11 cellular contexts compared by ENCODE assay signal in genomic region chr13:48402325-48402962, GRCh38. TPM values are rescaled to one million over a fixed set of nuclear protein-coding genes. Genes with fewer than 3 reads are reported as not detected.
A peak's percentile ranks its signal among the peaks of the same experiment; 100 is the strongest.
DNase-seq lines count a peak whose midpoint lies in the region; FAIRE-seq and TF ChIP-seq lines count a peak whose summit lies in the region.
"Had no signal": no experiment of that assay in that cellular context is flagged by ENCODE, and none has a peak within 500 bp of the region (broad histone marks: within the 10 kb centered on the region; RNA-seq: fewer than 3 reads in every experiment).

No MANE protein-coding gene starts in this region.

- H3K27ac ChIP-seq in small intestine (ENCODE audit: low read depth in 1 of 2, low read length in 1 of 2): peak overlapping the region; percentile 8 to 55

- CTCF ChIA-PET in Caco-2 (lab: Charles Lee): interaction anchor here (0.6 kb wide), 1 partner anchor 16 kb away, joined by 8 read pairs; no protein-coding TSS in a partner anchor

- POLR2A ChIA-PET in Caco-2 (lab: Charles Lee): interaction anchor here (0.6 kb wide), 1 partner anchor 54 kb away, joined by 4 read pairs; no protein-coding TSS in a partner anchor

- no peaks in the 10 kb centered on the region for H3K27me3 Mint-ChIP-seq in Caco-2 (ENCODE audit: insufficient read depth, unreplicated experiment)

- in situ Hi-C loops in KBM-7 (cut with MboI; ENCODE audit: low pct_unique_long_range_greater_than_20kb, low sequenced_read_pairs): no loop called here

- no peaks in the 10 kb centered on the region for H3K4me1 Mint-ChIP-seq in Caco-2 (ENCODE audit: low read depth, unreplicated experiment)

- H3K4me3 Mint-ChIP-seq in Caco-2 (ENCODE audit: unreplicated experiment): no peak overlapping the region
- H3K4me3 Mint-ChIP-seq: nephron had no signal

- DNase-seq in GM12891 (ENCODE audit: insufficient read length, low spot score): no peak
- DNase-seq in KBM-7: peak; percentile 37
- peak; percentile 6 for DNase-seq in dermis blood vessel endothelial cell
- DNase-seq in small intestine: no peak
- no peak for DNase-seq in Caco-2
- no peak for DNase-seq in NCI-H510A (lab: John Stamatoyannopoulos, UW)
- no peak for DNase-seq in putamen (ENCODE audit: low spot score)
- DNase-seq: caudate nucleus, GF-D8, MG63 had no signal

- TF ChIP-seq POLR2A in GM12891 (IDR thresholded peaks at IDR 0.05; ENCODE audit: low read depth, low read length): no peak

- H3K4me3 ChIP-seq in small intestine (ENCODE audit: low read depth in 1 of 2, low read length in 2 of 2) (no peak overlapping the region), Caco-2 (ENCODE audit: low read depth, low read length) (no peak overlapping the region)
- H3K4me3 ChIP-seq: MG63 had no signal

- peak; percentile 54 for FAIRE-seq in GM12891 (lab: Jason Lieb, UNC)
- no peak for FAIRE-seq in small intestine (lab: Jason Lieb, UNC)

- H3K27me3 ChIP-seq in small intestine (ENCODE audit: control insufficient read depth in 2 of 2, insufficient read depth in 2 of 2, low read length in 2 of 2) (no peaks in the 10 kb centered on the region), Caco-2 (replicated peaks; ENCODE audit: control insufficient read depth, insufficient read depth, low read length) (no peaks in the 10 kb centered on the region)
- H3K27me3 ChIP-seq: MG63 had no signal

- H3K9me3 ChIP-seq in small intestine (ENCODE audit: control insufficient read depth, low read depth): no peaks in the 10 kb centered on the region
- H3K9me3 ChIP-seq in Caco-2: no peaks in the 10 kb centered on the region
- H3K9me3 ChIP-seq: MG63 had no signal

- no TSS peak for BruUV-seq in Caco-2 (replicated peaks; lab: Mats Ljungman, UMichigan)

- H3K36me3 Mint-ChIP-seq in Caco-2 (ENCODE audit: insufficient read depth, unreplicated experiment): no peaks in the 10 kb centered on the region

- H3K9me3 Mint-ChIP-seq in Caco-2 (ENCODE audit: unreplicated experiment): no peaks in the 10 kb centered on the region
- H3K9me3 Mint-ChIP-seq: nephron had no signal

- intact Hi-C loops in Caco-2 (cut with micrococcal nuclease; ENCODE audit: unreplicated experiment): no loop called here

- 70 to 85% (median 76%) methylated on average over 3 of the region's 3 CpGs for whole genome bisulfite sequencing in small intestine, 3 donors

- peaks cover 0 to 3% of the 10 kb centered on the region in 2 donors for H3K4me1 ChIP-seq in small intestine (ENCODE audit: control insufficient read depth in 2 of 2, insufficient read depth in 1 of 2, low read depth in 1 of 2, low read length in 1 of 2)
- H3K4me1 ChIP-seq in Caco-2: peaks cover 10% of the 10 kb centered on the region; the same call in 1 of the 2 replicates

- no peak for TF ChIP-seq CTCF in Caco-2 (IDR thresholded peaks at IDR 0.05; ENCODE audit: insufficient read depth in 1 of 2, low read depth in 1 of 2, low read length in 1 of 2, severe bottlenecking in 1 of 2, unreplicated experiment in 1 of 2)

- H3K36me3 ChIP-seq in small intestine (ENCODE audit: control insufficient read depth in 2 of 2, insufficient read depth in 2 of 2, low read length in 2 of 2) (no peaks in the 10 kb centered on the region), Caco-2 (ENCODE audit: control insufficient read depth, insufficient read depth, low read length) (no peaks in the 10 kb centered on the region)

- no peak overlapping the region for H3K27ac Mint-ChIP-seq in Caco-2 (ENCODE audit: unreplicated experiment)

TF ChIP-seq in GM12891, 5 proteins besides CTCF, POLR2A, EP300 and RAD21:
- no peak for TF ChIP-seq POU2F2 (IDR thresholded peaks at IDR 0.05; ENCODE audit: low read depth, low read length)
- TF ChIP-seq POLR2AphosphoS5 (IDR thresholded peaks at IDR 0.05; ENCODE audit: low read depth, low read length): no peak
- no peak for TF ChIP-seq PAX5 (IDR thresholded peaks at IDR 0.05; ENCODE audit: insufficient read depth, low read length, severe bottlenecking)
- no peak for TF ChIP-seq TAF1 (IDR thresholded peaks at IDR 0.05; ENCODE audit: low read depth, low read length)
- no peak for TF ChIP-seq SPI1 (IDR thresholded peaks at IDR 0.05; ENCODE audit: low read depth, low read length)

RNA-seq across cellular contexts. Expression of gene LPAR6, which starts 10.5 kb away (rescaled TPM):
- polyA plus RNA-seq in GM12891 (2012; ENCODE audit: low read depth, missing spikeins): 0.89 TPM
- 42.5 and 66.2 TPM in 2 replicates for total RNA-seq in dermis blood vessel endothelial cell
- 10 to 100 TPM in 1 of 3 donors, 1 to 10 TPM in 2; 1.8 to 15.8 (median 7.3) TPM for polyA plus RNA-seq in small intestine
- not detected in 2 replicates for total RNA-seq in Caco-2 (2022)

Comparison
In these comparisons a context has a peak if more than half of its experiments do, and no peak if none do; other contexts are left out.
1. DNase-seq: peak in KBM-7 (single experiment) and dermis blood vessel endothelial cell (single experiment); none in GM12891 (single experiment), small intestine (single experiment), Caco-2 (0 of 2), NCI-H510A (single experiment) and putamen (single experiment).
2. RNA of gene LPAR6, which starts 10.5 kb away (total RNA-seq): 42.5 to 66.2 TPM in dermis blood vessel endothelial cell; not detected in Caco-2; every median in the first group is over 10 times any median in the second.